1 cellular context compared by ENCODE assay signal in the genomic region with DNA sequence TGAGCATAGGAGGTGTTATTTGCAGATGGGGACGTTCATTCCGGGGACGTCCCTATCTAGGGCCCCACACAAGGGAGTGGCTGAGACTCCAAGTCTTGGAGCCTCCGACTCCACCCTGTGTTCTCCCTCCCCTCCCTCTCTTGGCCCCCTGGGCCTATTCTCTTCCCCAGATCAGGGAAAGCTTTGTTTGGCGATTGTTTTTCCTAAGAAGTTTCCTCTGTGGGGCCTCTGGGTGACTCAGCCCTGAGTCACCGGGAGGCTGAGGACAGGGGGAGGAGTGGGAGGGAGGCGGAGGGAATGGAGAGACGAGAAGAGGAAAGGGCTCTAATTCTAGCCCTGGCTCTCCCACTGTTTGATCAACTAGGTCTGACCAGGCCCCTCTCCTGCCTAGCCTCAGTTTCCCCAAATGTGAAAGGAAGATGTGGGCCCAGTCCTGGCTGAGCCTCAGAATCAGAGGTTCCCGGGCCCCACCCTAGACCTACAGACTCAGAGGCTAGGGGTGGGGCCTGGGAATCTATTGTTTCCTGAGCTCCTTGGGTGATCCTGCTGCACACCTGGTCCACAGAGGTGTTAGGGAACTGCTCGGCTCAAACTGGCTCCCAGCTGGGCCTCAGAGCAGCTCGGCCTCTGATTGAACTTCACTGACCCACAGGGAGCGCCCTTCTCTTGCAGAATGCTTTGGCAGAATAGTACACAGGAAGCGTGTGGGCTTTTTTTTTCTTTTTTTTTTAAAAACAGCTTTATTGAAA.
A peak's percentile ranks its signal among the peaks of the same experiment; 100 is the strongest.
TF ChIP-seq lines count a peak whose summit lies in the region.

No MANE protein-coding gene starts in this region.

TF ChIP-seq in K562, 482 proteins besides CTCF, POLR2A, EP300 and RAD21 (continued from another document and continues in another):
- TF ChIP-seq, protein P1, sequence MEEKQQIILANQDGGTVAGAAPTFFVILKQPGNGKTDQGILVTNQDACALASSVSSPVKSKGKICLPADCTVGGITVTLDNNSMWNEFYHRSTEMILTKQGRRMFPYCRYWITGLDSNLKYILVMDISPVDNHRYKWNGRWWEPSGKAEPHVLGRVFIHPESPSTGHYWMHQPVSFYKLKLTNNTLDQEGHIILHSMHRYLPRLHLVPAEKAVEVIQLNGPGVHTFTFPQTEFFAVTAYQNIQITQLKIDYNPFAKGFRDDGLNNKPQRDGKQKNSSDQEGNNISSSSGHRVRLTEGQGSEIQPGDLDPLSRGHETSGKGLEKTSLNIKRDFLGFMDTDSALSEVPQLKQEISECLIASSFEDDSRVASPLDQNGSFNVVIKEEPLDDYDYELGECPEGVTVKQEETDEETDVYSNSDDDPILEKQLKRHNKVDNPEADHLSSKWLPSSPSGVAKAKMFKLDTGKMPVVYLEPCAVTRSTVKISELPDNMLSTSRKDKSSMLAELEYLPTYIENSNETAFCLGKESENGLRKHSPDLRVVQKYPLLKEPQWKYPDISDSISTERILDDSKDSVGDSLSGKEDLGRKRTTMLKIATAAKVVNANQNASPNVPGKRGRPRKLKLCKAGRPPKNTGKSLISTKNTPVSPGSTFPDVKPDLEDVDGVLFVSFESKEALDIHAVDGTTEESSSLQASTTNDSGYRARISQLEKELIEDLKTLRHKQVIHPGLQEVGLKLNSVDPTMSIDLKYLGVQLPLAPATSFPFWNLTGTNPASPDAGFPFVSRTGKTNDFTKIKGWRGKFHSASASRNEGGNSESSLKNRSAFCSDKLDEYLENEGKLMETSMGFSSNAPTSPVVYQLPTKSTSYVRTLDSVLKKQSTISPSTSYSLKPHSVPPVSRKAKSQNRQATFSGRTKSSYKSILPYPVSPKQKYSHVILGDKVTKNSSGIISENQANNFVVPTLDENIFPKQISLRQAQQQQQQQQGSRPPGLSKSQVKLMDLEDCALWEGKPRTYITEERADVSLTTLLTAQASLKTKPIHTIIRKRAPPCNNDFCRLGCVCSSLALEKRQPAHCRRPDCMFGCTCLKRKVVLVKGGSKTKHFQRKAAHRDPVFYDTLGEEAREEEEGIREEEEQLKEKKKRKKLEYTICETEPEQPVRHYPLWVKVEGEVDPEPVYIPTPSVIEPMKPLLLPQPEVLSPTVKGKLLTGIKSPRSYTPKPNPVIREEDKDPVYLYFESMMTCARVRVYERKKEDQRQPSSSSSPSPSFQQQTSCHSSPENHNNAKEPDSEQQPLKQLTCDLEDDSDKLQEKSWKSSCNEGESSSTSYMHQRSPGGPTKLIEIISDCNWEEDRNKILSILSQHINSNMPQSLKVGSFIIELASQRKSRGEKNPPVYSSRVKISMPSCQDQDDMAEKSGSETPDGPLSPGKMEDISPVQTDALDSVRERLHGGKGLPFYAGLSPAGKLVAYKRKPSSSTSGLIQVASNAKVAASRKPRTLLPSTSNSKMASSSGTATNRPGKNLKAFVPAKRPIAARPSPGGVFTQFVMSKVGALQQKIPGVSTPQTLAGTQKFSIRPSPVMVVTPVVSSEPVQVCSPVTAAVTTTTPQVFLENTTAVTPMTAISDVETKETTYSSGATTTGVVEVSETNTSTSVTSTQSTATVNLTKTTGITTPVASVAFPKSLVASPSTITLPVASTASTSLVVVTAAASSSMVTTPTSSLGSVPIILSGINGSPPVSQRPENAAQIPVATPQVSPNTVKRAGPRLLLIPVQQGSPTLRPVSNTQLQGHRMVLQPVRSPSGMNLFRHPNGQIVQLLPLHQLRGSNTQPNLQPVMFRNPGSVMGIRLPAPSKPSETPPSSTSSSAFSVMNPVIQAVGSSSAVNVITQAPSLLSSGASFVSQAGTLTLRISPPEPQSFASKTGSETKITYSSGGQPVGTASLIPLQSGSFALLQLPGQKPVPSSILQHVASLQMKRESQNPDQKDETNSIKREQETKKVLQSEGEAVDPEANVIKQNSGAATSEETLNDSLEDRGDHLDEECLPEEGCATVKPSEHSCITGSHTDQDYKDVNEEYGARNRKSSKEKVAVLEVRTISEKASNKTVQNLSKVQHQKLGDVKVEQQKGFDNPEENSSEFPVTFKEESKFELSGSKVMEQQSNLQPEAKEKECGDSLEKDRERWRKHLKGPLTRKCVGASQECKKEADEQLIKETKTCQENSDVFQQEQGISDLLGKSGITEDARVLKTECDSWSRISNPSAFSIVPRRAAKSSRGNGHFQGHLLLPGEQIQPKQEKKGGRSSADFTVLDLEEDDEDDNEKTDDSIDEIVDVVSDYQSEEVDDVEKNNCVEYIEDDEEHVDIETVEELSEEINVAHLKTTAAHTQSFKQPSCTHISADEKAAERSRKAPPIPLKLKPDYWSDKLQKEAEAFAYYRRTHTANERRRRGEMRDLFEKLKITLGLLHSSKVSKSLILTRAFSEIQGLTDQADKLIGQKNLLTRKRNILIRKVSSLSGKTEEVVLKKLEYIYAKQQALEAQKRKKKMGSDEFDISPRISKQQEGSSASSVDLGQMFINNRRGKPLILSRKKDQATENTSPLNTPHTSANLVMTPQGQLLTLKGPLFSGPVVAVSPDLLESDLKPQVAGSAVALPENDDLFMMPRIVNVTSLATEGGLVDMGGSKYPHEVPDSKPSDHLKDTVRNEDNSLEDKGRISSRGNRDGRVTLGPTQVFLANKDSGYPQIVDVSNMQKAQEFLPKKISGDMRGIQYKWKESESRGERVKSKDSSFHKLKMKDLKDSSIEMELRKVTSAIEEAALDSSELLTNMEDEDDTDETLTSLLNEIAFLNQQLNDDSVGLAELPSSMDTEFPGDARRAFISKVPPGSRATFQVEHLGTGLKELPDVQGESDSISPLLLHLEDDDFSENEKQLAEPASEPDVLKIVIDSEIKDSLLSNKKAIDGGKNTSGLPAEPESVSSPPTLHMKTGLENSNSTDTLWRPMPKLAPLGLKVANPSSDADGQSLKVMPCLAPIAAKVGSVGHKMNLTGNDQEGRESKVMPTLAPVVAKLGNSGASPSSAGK (IDR thresholded peaks at IDR 0.05), result no peak
- TF ChIP-seq ARNT (IDR thresholded peaks at IDR 0.05) (no peak), FOXK2 (conservative IDR thresholded peaks at IDR 0.05 in 1 of 2, IDR thresholded peaks at IDR 0.05 in 1 of 2; ENCODE audit: low read depth in 2 of 2) (peak; percentile 40 to 41; a peak in 2 of 4 replicates), GATA2 (CRISPR knock-in tag; IDR thresholded peaks at IDR 0.05) (0 out of 2 replicates have a peak, but pooled peaks have one; percentile 7), HNRNPK (IDR thresholded peaks at IDR 0.05; ENCODE audit: low read depth, low read length, poor library complexity, severe bottlenecking) (no peak), DNMT1 (IDR thresholded peaks at IDR 0.05) (no peak), ZC3H11A (IDR thresholded peaks at IDR 0.05; ENCODE audit: low read depth, low read length) (no peak), NR1H2 (CRISPR knock-in tag; IDR thresholded peaks at IDR 0.05) (no peak), CHD1 (IDR thresholded peaks at IDR 0.05; ENCODE audit: low read length) (no peak), ZNF592 (IDR thresholded peaks at IDR 0.05) (no peak; the same call in 1 of the 2 replicates), RHOXF2B (CRISPR knock-in tag; conservative IDR thresholded peaks at IDR 0.05) (no peak), MYNN (IDR thresholded peaks at IDR 0.05) (no peak), MYNN (CRISPR knock-in tag; IDR thresholded peaks at IDR 0.05) (no peak), ZSCAN32 (CRISPR knock-in tag; IDR thresholded peaks at IDR 0.05) (no peak), KDM4B (IDR thresholded peaks at IDR 0.05; ENCODE audit: borderline replicate concordance in 2 of 2, low read depth in 1 of 2) (no peak), RBM17 (IDR thresholded peaks at IDR 0.05; ENCODE audit: borderline replicate concordance, low read depth, low read length) (no peak), ZNF174 (CRISPR knock-in tag; IDR thresholded peaks at IDR 0.05) (no peak), POLR3A (IDR thresholded peaks at IDR 0.05; ENCODE audit: borderline replicate concordance, extremely low read depth, insufficient read depth, insufficient read length) (no peak), IFI16 (CRISPR knock-in tag; IDR thresholded peaks at IDR 0.05) (no peak), PATZ1 (CRISPR knock-in tag; IDR thresholded peaks at IDR 0.05; ENCODE audit: borderline replicate concordance) (no peak), CCAR2 (IDR thresholded peaks at IDR 0.05; ENCODE audit: low read depth, low read length) (no peak), DLX4 (CRISPR knock-in tag; IDR thresholded peaks at IDR 0.05) (no peak), MCM5 (IDR thresholded peaks at IDR 0.05; ENCODE audit: low read depth) (no peak), SRSF3 (IDR thresholded peaks at IDR 0.05; ENCODE audit: insufficient read depth, low read length) (no peak)
- TF ChIP-seq, protein P2, sequence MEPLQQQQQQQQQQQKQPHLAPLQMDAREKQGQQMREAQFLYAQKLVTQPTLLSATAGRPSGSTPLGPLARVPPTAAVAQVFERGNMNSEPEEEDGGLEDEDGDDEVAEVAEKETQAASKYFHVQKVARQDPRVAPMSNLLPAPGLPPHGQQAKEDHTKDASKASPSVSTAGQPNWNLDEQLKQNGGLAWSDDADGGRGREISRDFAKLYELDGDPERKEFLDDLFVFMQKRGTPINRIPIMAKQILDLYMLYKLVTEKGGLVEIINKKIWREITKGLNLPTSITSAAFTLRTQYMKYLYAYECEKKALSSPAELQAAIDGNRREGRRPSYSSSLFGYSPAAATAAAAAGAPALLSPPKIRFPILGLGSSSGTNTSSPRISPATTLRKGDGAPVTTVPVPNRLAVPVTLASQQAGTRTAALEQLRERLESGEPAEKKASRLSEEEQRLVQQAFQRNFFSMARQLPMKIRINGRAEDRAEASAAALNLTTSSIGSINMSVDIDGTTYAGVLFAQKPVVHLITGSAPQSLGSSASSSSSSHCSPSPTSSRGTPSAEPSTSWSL (CRISPR knock-in tag; IDR thresholded peaks at IDR 0.05; ENCODE audit: borderline replicate concordance), result no peak
- TF ChIP-seq, protein P3, sequence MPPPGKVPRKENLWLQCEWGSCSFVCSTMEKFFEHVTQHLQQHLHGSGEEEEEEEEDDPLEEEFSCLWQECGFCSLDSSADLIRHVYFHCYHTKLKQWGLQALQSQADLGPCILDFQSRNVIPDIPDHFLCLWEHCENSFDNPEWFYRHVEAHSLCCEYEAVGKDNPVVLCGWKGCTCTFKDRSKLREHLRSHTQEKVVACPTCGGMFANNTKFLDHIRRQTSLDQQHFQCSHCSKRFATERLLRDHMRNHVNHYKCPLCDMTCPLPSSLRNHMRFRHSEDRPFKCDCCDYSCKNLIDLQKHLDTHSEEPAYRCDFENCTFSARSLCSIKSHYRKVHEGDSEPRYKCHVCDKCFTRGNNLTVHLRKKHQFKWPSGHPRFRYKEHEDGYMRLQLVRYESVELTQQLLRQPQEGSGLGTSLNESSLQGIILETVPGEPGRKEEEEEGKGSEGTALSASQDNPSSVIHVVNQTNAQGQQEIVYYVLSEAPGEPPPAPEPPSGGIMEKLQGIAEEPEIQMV (tag; conservative IDR thresholded peaks at IDR 0.05; ENCODE audit: low read depth), result no peak
- TF ChIP-seq, protein P4, sequence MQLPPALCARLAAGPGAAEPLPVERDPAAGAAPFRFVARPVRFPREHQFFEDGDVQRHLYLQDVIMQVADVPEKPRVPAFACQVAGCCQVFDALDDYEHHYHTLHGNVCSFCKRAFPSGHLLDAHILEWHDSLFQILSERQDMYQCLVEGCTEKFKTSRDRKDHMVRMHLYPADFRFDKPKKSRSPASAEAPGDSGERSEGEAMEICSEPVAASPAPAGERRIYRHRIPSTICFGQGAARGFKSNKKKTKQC (CRISPR knock-in tag; IDR thresholded peaks at IDR 0.05), result no peak
- TF ChIP-seq, protein P5, sequence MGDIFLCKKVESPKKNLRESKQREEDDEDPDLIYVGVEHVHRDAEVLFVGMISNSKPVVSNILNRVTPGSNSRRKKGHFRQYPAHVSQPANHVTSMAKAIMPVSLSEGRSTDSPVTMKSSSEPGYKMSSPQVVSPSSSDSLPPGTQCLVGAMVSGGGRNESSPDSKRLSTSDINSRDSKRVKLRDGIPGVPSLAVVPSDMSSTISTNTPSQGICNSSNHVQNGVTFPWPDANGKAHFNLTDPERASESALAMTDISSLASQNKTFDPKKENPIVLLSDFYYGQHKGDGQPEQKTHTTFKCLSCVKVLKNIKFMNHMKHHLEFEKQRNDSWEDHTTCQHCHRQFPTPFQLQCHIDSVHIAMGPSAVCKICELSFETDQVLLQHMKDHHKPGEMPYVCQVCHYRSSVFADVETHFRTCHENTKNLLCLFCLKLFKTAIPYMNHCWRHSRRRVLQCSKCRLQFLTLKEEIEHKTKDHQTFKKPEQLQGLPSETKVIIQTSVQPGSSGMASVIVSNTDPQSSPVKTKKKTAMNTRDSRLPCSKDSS (IDR thresholded peaks at IDR 0.05; ENCODE audit: low read depth, partially characterized antibody), result no peak
